Comparison of ENCODE assay signal across 1 cellular context in genomic region chr11:120818097-120818496, GRCh38.
A peak's percentile ranks its signal among the peaks of the same experiment; 100 is the strongest.
TF ChIP-seq lines count a peak whose summit lies in the region.

No MANE protein-coding gene starts in this region.

TF ChIP-seq in HepG2, 621 proteins besides CTCF, POLR2A, EP300 and RAD21 (continued from another document and continues in another):
- TF ChIP-seq ZNF841 (CRISPR knock-in tag; IDR thresholded peaks at IDR 0.05; ENCODE audit: borderline replicate concordance) (no peak), SNAPC2 (CRISPR knock-in tag; IDR thresholded peaks at IDR 0.05) (0 out of 2 replicates have a peak, but pooled peaks have one; percentile 50), ARID5B (CRISPR knock-in tag; IDR thresholded peaks at IDR 0.05) (peak; percentile 83), ZMYM4 (CRISPR knock-in tag; IDR thresholded peaks at IDR 0.05) (peak; percentile 54; the same call in 1 of the 2 replicates), SOX5 (CRISPR knock-in tag; IDR thresholded peaks at IDR 0.05; ENCODE audit: borderline replicate concordance) (peak; percentile 53), PHF5A (CRISPR knock-in tag; IDR thresholded peaks at IDR 0.05; ENCODE audit: low read depth, unreplicated experiment) (no peak), ZNF724P (CRISPR knock-in tag; IDR thresholded peaks at IDR 0.05; ENCODE audit: borderline replicate concordance) (no peak), ZMAT3 (CRISPR knock-in tag; conservative IDR thresholded peaks at IDR 0.05) (no peak), NR2C2 (CRISPR knock-in tag; IDR thresholded peaks at IDR 0.05; ENCODE audit: borderline replicate concordance) (no peak), ZBTB43 (CRISPR knock-in tag; conservative IDR thresholded peaks at IDR 0.05) (no peak), ZNF549 (CRISPR knock-in tag; IDR thresholded peaks at IDR 0.05) (no peak), NCOA5 (CRISPR knock-in tag; IDR thresholded peaks at IDR 0.05) (peak; percentile 20; the same call in 1 of the 2 replicates), SCMH1 (CRISPR knock-in tag; IDR thresholded peaks at IDR 0.05; ENCODE audit: borderline replicate concordance) (no peak), HMGXB4 (CRISPR knock-in tag; IDR thresholded peaks at IDR 0.05; ENCODE audit: borderline replicate concordance in 1 of 2, low read depth in 1 of 2) (no peak), MTA3 (CRISPR knock-in tag; IDR thresholded peaks at IDR 0.05) (no peak), NCOA1 (CRISPR knock-in tag; IDR thresholded peaks at IDR 0.05) (0 out of 2 replicates have a peak, but pooled peaks have one; percentile 54), FOXA1 (IDR thresholded peaks at IDR 0.05) (no peak), FOXA1 (CRISPR knock-in tag; IDR thresholded peaks at IDR 0.05) (0 out of 2 replicates have a peak, but pooled peaks have one; percentile 26), NAIF1 (CRISPR knock-in tag; IDR thresholded peaks at IDR 0.05; ENCODE audit: borderline replicate concordance) (no peak), DR1 (CRISPR knock-in tag; IDR thresholded peaks at IDR 0.05) (no peak), SOX6 (IDR thresholded peaks at IDR 0.05) (no peak), SOX6 (CRISPR knock-in tag; IDR thresholded peaks at IDR 0.05) (peak; percentile 74), ZNF530 (CRISPR knock-in tag; IDR thresholded peaks at IDR 0.05; ENCODE audit: low read depth) (no peak), SNAI1 (CRISPR knock-in tag; IDR thresholded peaks at IDR 0.05; ENCODE audit: borderline replicate concordance) (0 out of 2 replicates have a peak, but pooled peaks have one; percentile 5), SOX13 (IDR thresholded peaks at IDR 0.05) (no peak), SOX13 (CRISPR knock-in tag; conservative IDR thresholded peaks at IDR 0.05 in 1 of 2, IDR thresholded peaks at IDR 0.05 in 1 of 2) (peak in 1 of 2 experiments; percentile 60; a peak in 1 of 4 replicates), NFKBIZ (CRISPR knock-in tag; IDR thresholded peaks at IDR 0.05) (no peak), ONECUT2 (CRISPR knock-in tag; IDR thresholded peaks at IDR 0.05) (peak; percentile 77), TOPORS (CRISPR knock-in tag; IDR thresholded peaks at IDR 0.05) (peak; percentile 49; the same call in 1 of the 2 replicates), PPARG (CRISPR knock-in tag; conservative IDR thresholded peaks at IDR 0.05) (peak; percentile 52; the same call in 1 of the 2 replicates), FOXO1 (CRISPR knock-in tag; IDR thresholded peaks at IDR 0.05) (peak; percentile 87), ZNF570 (CRISPR knock-in tag; IDR thresholded peaks at IDR 0.05; ENCODE audit: borderline replicate concordance) (no peak), ZBTB8A (CRISPR knock-in tag; IDR thresholded peaks at IDR 0.05; ENCODE audit: borderline replicate concordance, low read depth) (no peak), ZNF24 (IDR thresholded peaks at IDR 0.05) (no peak), RARA (CRISPR knock-in tag; IDR thresholded peaks at IDR 0.05) (peak; percentile 91), DNMT1 (CRISPR knock-in tag; IDR thresholded peaks at IDR 0.05) (no peak), ZIK1 (CRISPR knock-in tag; IDR thresholded peaks at IDR 0.05; ENCODE audit: borderline replicate concordance, low read depth) (no peak), KDM6A (CRISPR knock-in tag; IDR thresholded peaks at IDR 0.05; ENCODE audit: low read depth) (peak; percentile 31; the same call in 1 of the 2 replicates), GATA4 (IDR thresholded peaks at IDR 0.05; ENCODE audit: borderline replicate concordance, low read depth) (no peak), XBP1 (CRISPR knock-in tag; IDR thresholded peaks at IDR 0.05) (no peak), ZNF232 (CRISPR knock-in tag; IDR thresholded peaks at IDR 0.05; ENCODE audit: borderline replicate concordance) (peak; percentile 28; the same call in 1 of the 2 replicates), RBM22 (optimal IDR thresholded peaks at IDR 0.05; ENCODE audit: low read length) (no peak), ZNF567 (CRISPR knock-in tag; IDR thresholded peaks at IDR 0.05; ENCODE audit: borderline replicate concordance) (no peak), SAFB2 (CRISPR knock-in tag; IDR thresholded peaks at IDR 0.05; ENCODE audit: borderline replicate concordance, low read depth) (no peak)
- TF ChIP-seq, protein P1, sequence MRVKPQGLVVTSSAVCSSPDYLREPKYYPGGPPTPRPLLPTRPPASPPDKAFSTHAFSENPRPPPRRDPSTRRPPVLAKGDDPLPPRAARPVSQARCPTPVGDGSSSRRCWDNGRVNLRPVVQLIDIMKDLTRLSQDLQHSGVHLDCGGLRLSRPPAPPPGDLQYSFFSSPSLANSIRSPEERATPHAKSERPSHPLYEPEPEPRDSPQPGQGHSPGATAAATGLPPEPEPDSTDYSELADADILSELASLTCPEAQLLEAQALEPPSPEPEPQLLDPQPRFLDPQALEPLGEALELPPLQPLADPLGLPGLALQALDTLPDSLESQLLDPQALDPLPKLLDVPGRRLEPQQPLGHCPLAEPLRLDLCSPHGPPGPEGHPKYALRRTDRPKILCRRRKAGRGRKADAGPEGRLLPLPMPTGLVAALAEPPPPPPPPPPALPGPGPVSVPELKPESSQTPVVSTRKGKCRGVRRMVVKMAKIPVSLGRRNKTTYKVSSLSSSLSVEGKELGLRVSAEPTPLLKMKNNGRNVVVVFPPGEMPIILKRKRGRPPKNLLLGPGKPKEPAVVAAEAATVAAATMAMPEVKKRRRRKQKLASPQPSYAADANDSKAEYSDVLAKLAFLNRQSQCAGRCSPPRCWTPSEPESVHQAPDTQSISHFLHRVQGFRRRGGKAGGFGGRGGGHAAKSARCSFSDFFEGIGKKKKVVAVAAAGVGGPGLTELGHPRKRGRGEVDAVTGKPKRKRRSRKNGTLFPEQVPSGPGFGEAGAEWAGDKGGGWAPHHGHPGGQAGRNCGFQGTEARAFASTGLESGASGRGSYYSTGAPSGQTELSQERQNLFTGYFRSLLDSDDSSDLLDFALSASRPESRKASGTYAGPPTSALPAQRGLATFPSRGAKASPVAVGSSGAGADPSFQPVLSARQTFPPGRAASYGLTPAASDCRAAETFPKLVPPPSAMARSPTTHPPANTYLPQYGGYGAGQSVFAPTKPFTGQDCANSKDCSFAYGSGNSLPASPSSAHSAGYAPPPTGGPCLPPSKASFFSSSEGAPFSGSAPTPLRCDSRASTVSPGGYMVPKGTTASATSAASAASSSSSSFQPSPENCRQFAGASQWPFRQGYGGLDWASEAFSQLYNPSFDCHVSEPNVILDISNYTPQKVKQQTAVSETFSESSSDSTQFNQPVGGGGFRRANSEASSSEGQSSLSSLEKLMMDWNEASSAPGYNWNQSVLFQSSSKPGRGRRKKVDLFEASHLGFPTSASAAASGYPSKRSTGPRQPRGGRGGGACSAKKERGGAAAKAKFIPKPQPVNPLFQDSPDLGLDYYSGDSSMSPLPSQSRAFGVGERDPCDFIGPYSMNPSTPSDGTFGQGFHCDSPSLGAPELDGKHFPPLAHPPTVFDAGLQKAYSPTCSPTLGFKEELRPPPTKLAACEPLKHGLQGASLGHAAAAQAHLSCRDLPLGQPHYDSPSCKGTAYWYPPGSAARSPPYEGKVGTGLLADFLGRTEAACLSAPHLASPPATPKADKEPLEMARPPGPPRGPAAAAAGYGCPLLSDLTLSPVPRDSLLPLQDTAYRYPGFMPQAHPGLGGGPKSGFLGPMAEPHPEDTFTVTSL (CRISPR knock-in tag; IDR thresholded peaks at IDR 0.05; ENCODE audit: borderline replicate concordance) = peak; percentile 61; the same call in 1 of the 2 replicates
- TF ChIP-seq, protein P2, sequence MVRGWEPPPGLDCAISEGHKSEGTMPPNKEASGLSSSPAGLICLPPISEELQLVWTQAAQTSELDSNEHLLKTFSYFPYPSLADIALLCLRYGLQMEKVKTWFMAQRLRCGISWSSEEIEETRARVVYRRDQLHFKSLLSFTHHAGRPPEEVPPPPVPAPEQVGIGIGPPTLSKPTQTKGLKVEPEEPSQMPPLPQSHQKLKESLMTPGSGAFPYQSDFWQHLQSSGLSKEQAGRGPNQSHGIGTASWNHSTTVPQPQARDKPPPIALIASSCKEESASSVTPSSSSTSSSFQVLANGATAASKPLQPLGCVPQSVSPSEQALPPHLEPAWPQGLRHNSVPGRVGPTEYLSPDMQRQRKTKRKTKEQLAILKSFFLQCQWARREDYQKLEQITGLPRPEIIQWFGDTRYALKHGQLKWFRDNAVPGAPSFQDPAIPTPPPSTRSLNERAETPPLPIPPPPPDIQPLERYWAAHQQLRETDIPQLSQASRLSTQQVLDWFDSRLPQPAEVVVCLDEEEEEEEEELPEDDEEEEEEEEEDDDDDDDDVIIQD (CRISPR knock-in tag; IDR thresholded peaks at IDR 0.05; ENCODE audit: low read depth) = peak; percentile 56; the same call in 1 of the 2 replicates
- TF ChIP-seq, protein P3, sequence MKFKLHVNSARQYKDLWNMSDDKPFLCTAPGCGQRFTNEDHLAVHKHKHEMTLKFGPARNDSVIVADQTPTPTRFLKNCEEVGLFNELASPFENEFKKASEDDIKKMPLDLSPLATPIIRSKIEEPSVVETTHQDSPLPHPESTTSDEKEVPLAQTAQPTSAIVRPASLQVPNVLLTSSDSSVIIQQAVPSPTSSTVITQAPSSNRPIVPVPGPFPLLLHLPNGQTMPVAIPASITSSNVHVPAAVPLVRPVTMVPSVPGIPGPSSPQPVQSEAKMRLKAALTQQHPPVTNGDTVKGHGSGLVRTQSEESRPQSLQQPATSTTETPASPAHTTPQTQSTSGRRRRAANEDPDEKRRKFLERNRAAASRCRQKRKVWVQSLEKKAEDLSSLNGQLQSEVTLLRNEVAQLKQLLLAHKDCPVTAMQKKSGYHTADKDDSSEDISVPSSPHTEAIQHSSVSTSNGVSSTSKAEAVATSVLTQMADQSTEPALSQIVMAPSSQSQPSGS (CRISPR knock-in tag; IDR thresholded peaks at IDR 0.05) = peak; percentile 30; the same call in 1 of the 2 replicates
- TF ChIP-seq, protein P4, sequence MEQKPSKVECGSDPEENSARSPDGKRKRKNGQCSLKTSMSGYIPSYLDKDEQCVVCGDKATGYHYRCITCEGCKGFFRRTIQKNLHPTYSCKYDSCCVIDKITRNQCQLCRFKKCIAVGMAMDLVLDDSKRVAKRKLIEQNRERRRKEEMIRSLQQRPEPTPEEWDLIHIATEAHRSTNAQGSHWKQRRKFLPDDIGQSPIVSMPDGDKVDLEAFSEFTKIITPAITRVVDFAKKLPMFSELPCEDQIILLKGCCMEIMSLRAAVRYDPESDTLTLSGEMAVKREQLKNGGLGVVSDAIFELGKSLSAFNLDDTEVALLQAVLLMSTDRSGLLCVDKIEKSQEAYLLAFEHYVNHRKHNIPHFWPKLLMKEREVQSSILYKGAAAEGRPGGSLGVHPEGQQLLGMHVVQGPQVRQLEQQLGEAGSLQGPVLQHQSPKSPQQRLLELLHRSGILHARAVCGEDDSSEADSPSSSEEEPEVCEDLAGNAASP (CRISPR knock-in tag; IDR thresholded peaks at IDR 0.05; ENCODE audit: borderline replicate concordance) = peak; percentile 82; the same call in 1 of the 2 replicates
